Comparison of ENCODE assay signal across 1 cellular context in genomic region chrX:1448793-1449580, GRCh38.
TF ChIP-seq lines count a peak whose summit lies in the region.

No MANE protein-coding gene starts in this region.

TF ChIP-seq in GM23338, 12 proteins besides CTCF, POLR2A, EP300 and RAD21 (continued from another document):
- TF ChIP-seq ZNF462 (CRISPR knock-in tag; IDR thresholded peaks at IDR 0.05) (no peak), STAT1 (IDR thresholded peaks at IDR 0.05; ENCODE audit: unreplicated experiment) (no peak), POLR2AphosphoS5 (IDR thresholded peaks at IDR 0.05; ENCODE audit: low read depth) (no peak), EZH2 (IDR thresholded peaks at IDR 0.05; ENCODE audit: low read depth, unreplicated experiment) (no peak), ZNF114 (CRISPR knock-in tag; IDR thresholded peaks at IDR 0.05) (no peak), ETS1 (IDR thresholded peaks at IDR 0.05) (no peak)
